Comparison of ENCODE assay signal across 8 cellular contexts in the genomic region with DNA sequence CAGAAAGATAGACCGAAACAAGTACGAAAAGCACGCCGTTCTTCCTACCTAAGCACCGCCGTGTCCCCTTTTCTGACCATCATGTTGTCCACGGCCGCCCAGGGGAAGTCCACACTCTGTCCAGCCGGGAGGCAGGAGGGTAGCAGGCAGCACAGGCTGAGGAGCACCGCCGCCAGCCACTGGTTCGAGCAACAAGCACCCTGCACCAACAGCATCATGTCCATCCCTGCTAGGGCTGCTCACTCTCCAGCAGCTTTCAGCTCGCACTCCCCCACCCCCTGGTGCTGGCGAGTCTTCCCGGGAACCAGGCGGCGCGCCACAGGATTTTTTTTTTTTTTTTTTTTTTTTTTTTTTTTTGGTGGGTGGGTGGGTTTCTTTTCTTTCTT. TPM values are rescaled to one million over a fixed set of nuclear protein-coding genes. Genes with fewer than 3 reads are reported as not detected.
DNase-seq lines count a peak whose midpoint lies in the region; ATAC-seq and TF ChIP-seq lines count a peak whose summit lies in the region.

TSS of gene NEGR1 (minus strand) at position 269 of the 386 bp plus-strand sequence.

- H2AFZ ChIP-seq in PC-3 (ENCODE audit: low read length), result peak within 1 kb of the TSS; percentile 98
- peak within 1 kb of the TSS; percentile 99 for H2AFZ ChIP-seq in smooth muscle cell (ENCODE audit: low read depth)

- TSS peak; percentile 14 for BruUV-seq in PC-3 (replicated peaks; lab: Mats Ljungman, UMichigan)

- POLR2A ChIA-PET in PC-3 (lab: Charles Lee; ENCODE audit: unreplicated experiment), result interaction anchor here (0.6 kb wide), 2 partner anchors 237 to 374 kb away, joined by 3 to 7 read pairs; no protein-coding TSS in a partner anchor

- 3% methylated on average over 18 of the region's 18 CpGs for WGBS in smooth muscle cell (ENCODE audit: low lambda C conversion rate)

- H3K79me2 ChIP-seq in PC-3 (ENCODE audit: low read length) (peaks cover 40% of the 10 kb centered on the region), smooth muscle cell (ENCODE audit: low read depth) (no peaks in the 10 kb centered on the region)

- H3K9me2 ChIP-seq in PC-3 (replicated peaks; ENCODE audit: low read length), result no peaks in the 10 kb centered on the region

- H3K4me2 ChIP-seq in PC-3 (ENCODE audit: low read length) (peak within 1 kb of the TSS; percentile 90), smooth muscle cell (peak within 1 kb of the TSS; percentile 95)

- peak; percentile 11 for DNase-seq in stimulated activated CD4-positive, alpha-beta T cell treated with anti-CD3 and anti-CD28 coated beads, Interleukin-15, amount 100 ng/mL, for 24 hours
- DNase-seq in stimulated activated CD4-positive, alpha-beta T cell treated with anti-CD3 and anti-CD28 coated beads, Interleukin-12 subunit alpha, Interleukin-12 subunit beta, amount 100 ng/mL, for 4 hours, result no peak
- peak; percentile 54 for DNase-seq in PC-3
- DNase-seq in choroid plexus epithelial cell (ENCODE audit: low read depth), result peak; percentile 55
- DNase-seq in smooth muscle cell (lab: John Stamatoyannopoulos, UW; ENCODE audit: unreplicated experiment), result no peak
- DNase-seq in HUDEP-2 (lab: John Stamatoyannopoulos, UW; ENCODE audit: unreplicated experiment in 76 of 76), result no peak

- H3K36me3 ChIP-seq in PC-3 (ENCODE audit: low read depth, low read length) (no peaks in the 10 kb centered on the region), smooth muscle cell (ENCODE audit: low read depth) (no peaks in the 10 kb centered on the region)

- H3K27me3 ChIP-seq in PC-3 (ENCODE audit: low read length), result no peaks in the 10 kb centered on the region
- H3K27me3 ChIP-seq in layer of hippocampus (ENCODE audit: control insufficient read depth, insufficient read depth, low read length), result no peaks in the 10 kb centered on the region
- H3K27me3 ChIP-seq in smooth muscle cell (ENCODE audit: low read depth), result peaks cover 33% of the 10 kb centered on the region

- H4K20me1 ChIP-seq in PC-3 (ENCODE audit: low read length) (no peaks in the 10 kb centered on the region), smooth muscle cell (ENCODE audit: low read depth) (no peaks in the 10 kb centered on the region)

- H3K9me3 ChIP-seq in PC-3 (ENCODE audit: low read length) (no peaks in the 10 kb centered on the region), smooth muscle cell (replicated peaks; ENCODE audit: low read depth) (no peaks in the 10 kb centered on the region)

- H3K4me3 ChIP-seq in PC-3 (ENCODE audit: low read length) (peak within 1 kb of the TSS; percentile 95), choroid plexus epithelial cell (ENCODE audit: low read depth, low read length) (peak within 1 kb of the TSS; percentile 72), smooth muscle cell (peak within 1 kb of the TSS; percentile 81)

- CTCF ChIA-PET in PC-3 (lab: Charles Lee), result interaction anchor here (0.6 to 0.9 kb wide), 3 partner anchors 134 to 1086 kb away, joined by 3 to 7 read pairs (median 7); no protein-coding TSS in a partner anchor

- peak; percentile 27 for ATAC-seq in PC-3
- no peak for ATAC-seq in HG03025 (IDR thresholded peaks at IDR 0.05; ENCODE audit: low FRiP score, unreplicated experiment)

- H3K27ac ChIP-seq in PC-3 (ENCODE audit: low read length), result peak within 1 kb of the TSS; percentile 83
- peak within 1 kb of the TSS; percentile 96 for H3K27ac ChIP-seq in layer of hippocampus (ENCODE audit: low read depth, low read length)
- H3K27ac ChIP-seq in smooth muscle cell (ENCODE audit: low read depth), result peak within 1 kb of the TSS; percentile 87

- TF ChIP-seq CTCF in PC-3 (conservative IDR thresholded peaks at IDR 0.05; ENCODE audit: low read depth, low read length) (no peak), choroid plexus epithelial cell (conservative IDR thresholded peaks at IDR 0.05; ENCODE audit: low read depth, low read length) (peak; percentile 1), smooth muscle cell (IDR thresholded peaks at IDR 0.05; ENCODE audit: borderline replicate concordance, insufficient read depth, poor library complexity, severe bottlenecking) (no peak)

- H3K9ac ChIP-seq in PC-3 (ENCODE audit: low read length) (peak within 1 kb of the TSS; percentile 76), smooth muscle cell (ENCODE audit: low read depth) (peak within 1 kb of the TSS; percentile 85)

- H3F3A ChIP-seq in PC-3 (ENCODE audit: low read length, unreplicated experiment) (peaks cover 5% of the 10 kb centered on the region), smooth muscle cell (ENCODE audit: low read depth) (peaks cover 4% of the 10 kb centered on the region)

- peaks cover 49% of the 10 kb centered on the region for H3K4me1 ChIP-seq in PC-3 (ENCODE audit: insufficient read depth, low read length)
- H3K4me1 ChIP-seq in smooth muscle cell (ENCODE audit: low read depth), result no peaks in the 10 kb centered on the region

- intact Hi-C loops in PC-3 (cut with micrococcal nuclease), result loop anchor here (1.0 to 10.0 kb wide), 8 partner anchors 96 to 1195 kb away; no protein-coding TSS in a partner anchor

RNA-seq across cellular contexts. Expression of gene NEGR1, which starts in this region (rescaled TPM):
- total RNA-seq in PC-3 (2014; rRNA removed) (1.7 and 3.4 TPM in 2 replicates), smooth muscle cell (0.09 and 0.27 TPM in 2 replicates)
- 0.02 TPM in 1 of 2 replicates, not detected in the other for polyA plus RNA-seq in smooth muscle cell

Comparison
In these comparisons a context has a peak if more than half of its experiments do, and no peak if none do; other contexts are left out.
1. DNase-seq: peak in stimulated activated CD4-positive, alpha-beta T cell treated with anti-CD3 and anti-CD28 coated beads, Interleukin-15, amount 100 ng/mL, for 24 hours (single experiment), PC-3 (single experiment) and choroid plexus epithelial cell (single experiment); none in stimulated activated CD4-positive, alpha-beta T cell treated with anti-CD3 and anti-CD28 coated beads, Interleukin-12 subunit alpha, Interleukin-12 subunit beta, amount 100 ng/mL, for 4 hours (single experiment), smooth muscle cell (single experiment) and HUDEP-2 (0 of 76).
2. Peak in every context shown above with its lines, with median percentiles within 50 percentile points of each other: H3K27ac ChIP-seq and H3K4me3 ChIP-seq.